In genomic region chr1:214328770-214329455, GRCh38 we compare ENCODE assay signal across 8 cellular contexts. TPM values are rescaled to one million over a fixed set of nuclear protein-coding genes. Genes with fewer than 3 reads are reported as not detected.
A peak's percentile ranks its signal among the peaks of the same experiment; 100 is the strongest.
DNase-seq lines count a peak whose midpoint lies in the region; ATAC-seq and TF ChIP-seq lines count a peak whose summit lies in the region.

No MANE protein-coding gene starts in this region.

- no peaks in the 10 kb centered on the region for H3K4me1 ChIP-seq in right lobe of liver

- no peak for TF ChIP-seq POLR2A in right lobe of liver (IDR thresholded peaks at IDR 0.05)

- H3K27ac ChIP-seq in right lobe of liver, result no peak overlapping the region

- peak; percentile 91 for TF ChIP-seq CTCF in CD14-positive monocyte (IDR thresholded peaks at IDR 0.05)
- peak; percentile 96 for TF ChIP-seq CTCF in choroid plexus epithelial cell (conservative IDR thresholded peaks at IDR 0.05; ENCODE audit: low read depth, low read length)
- TF ChIP-seq CTCF in right lobe of liver (IDR thresholded peaks at IDR 0.05), result peak; percentile 85 to 95 (median 88)

- no peaks in the 10 kb centered on the region for H3K9me3 ChIP-seq in right lobe of liver

- H3K9me3 Mint-ChIP-seq in CD14-positive monocyte, result no peaks in the 10 kb centered on the region

- 52% methylated on average over 8 of the region's 11 CpGs for WGBS in right lobe of liver (ENCODE audit: insufficient coverage, low coverage, low lambda C conversion rate, missing lambda C conversion rate)

- H3K36me3 Mint-ChIP-seq in CD14-positive monocyte, result peaks cover 47 to 57% of the 10 kb centered on the region in 2 donors

- intact Hi-C loops in CD14-positive monocyte (cut with micrococcal nuclease), result loop anchor here (1.0 to 5.0 kb wide), 3 partner anchors 67 to 1082 kb away; no protein-coding TSS in a partner anchor
- intact Hi-C loops in right lobe of liver (cut with DNase I), result loop anchor here (5.0 kb wide), 2 partner anchors 47 to 67 kb away; partner anchors contain the start of gene SMYD2 (in 1 of the 2)

- H3K27ac Mint-ChIP-seq in CD14-positive monocyte, result no peak overlapping the region

- no peak overlapping the region for H3K4me3 Mint-ChIP-seq in CD14-positive monocyte

- H3K4me3 ChIP-seq in choroid plexus epithelial cell (ENCODE audit: low read depth, low read length), result no peak overlapping the region
- H3K4me3 ChIP-seq in right lobe of liver, result no peak overlapping the region

- H3K27me3 ChIP-seq in right lobe of liver, result no peaks in the 10 kb centered on the region

- DNase-seq in CD14-positive monocyte (ENCODE audit: low spot score) (peak; percentile 63), GM19240 (ENCODE audit: insufficient read length, low spot score) (peak; percentile 62), NCI-H345 treated with DMSO at 0.1 percent for 48 hours (lab: John Stamatoyannopoulos, UW; ENCODE audit: unreplicated experiment) (peak; percentile 76), choroid plexus epithelial cell (ENCODE audit: low read depth) (peak; percentile 88), right lobe of liver (peak; percentile 79 to 83 (median 80))
- peak; percentile 65 to 78 for DNase-seq in activated CD4-positive, alpha-beta T cell treated with anti-CD3 and anti-CD28 coated beads for 4 hours
- DNase-seq in stimulated activated CD4-positive, alpha-beta T cell treated with anti-CD3 and anti-CD28 coated beads, TNF-alpha, amount 100 ng/mL, for 4 hours (ENCODE audit: low read depth in 3 of 3), result peak; percentile 50 to 57 (median 57)

- peaks cover 0 to 8% (median 0%) of the 10 kb centered on the region in 4 donors for H3K36me3 ChIP-seq in right lobe of liver

- H3K27me3 Mint-ChIP-seq in CD14-positive monocyte (ENCODE audit: low read depth in 3 of 3), result peaks cover 0 to 3% (median 0%) of the 10 kb centered on the region in 3 donors

- peaks cover 2% of the 10 kb centered on the region for H3K4me1 Mint-ChIP-seq in CD14-positive monocyte

- ATAC-seq in HG03342 (IDR thresholded peaks at IDR 0.05; ENCODE audit: unreplicated experiment), result peak; percentile 90
- ATAC-seq in right lobe of liver, result peak; percentile 94 to 98 (median 96)

RNA-seq across cellular contexts. Expression of gene SMYD2, which starts 48.0 kb away (rescaled TPM):
- polyA plus RNA-seq in CD14-positive monocyte, result 10 to 100 TPM; 23.6 to 28.4 TPM
- 10 to 100 TPM; 14.5 to 45.2 (median 24.1) TPM for total RNA-seq in right lobe of liver
